ENCODE assay signal across 8 cellular contexts in the genomic region with DNA sequence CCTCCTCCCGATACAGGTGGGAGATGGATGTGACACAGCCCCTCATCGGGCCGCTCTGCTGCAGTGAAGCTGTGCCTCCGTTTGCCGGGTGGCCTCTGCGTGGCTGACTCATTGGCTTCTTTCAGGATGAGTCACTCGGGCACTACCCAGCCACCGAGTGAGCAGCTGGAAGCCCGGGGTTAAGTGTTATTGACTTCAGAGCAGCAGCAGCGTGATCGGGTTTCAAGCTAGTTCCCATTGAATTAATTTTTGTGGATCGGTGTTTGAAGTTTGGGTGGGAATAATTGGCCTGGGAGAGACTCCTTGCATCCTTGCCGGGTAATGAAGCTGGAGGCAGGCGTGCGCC.
DNase-seq lines count a peak whose midpoint lies in the region; ATAC-seq, FAIRE-seq and TF ChIP-seq lines count a peak whose summit lies in the region.
"Had no signal": no experiment of that assay in that cellular context is flagged by ENCODE, and none has a peak within 500 bp of the region (broad histone marks: within the 10 kb centered on the region; RNA-seq: fewer than 3 reads in every experiment).

No MANE protein-coding gene starts in this region.

- H4K20me1 ChIP-seq in osteoblast (ENCODE audit: insufficient read depth, low read length): no peaks in the 10 kb centered on the region

- TF ChIP-seq POLR2A in GM12892 (IDR thresholded peaks at IDR 0.05; ENCODE audit: low read depth, low read length): no peak

- H3K27me3 ChIP-seq in osteoblast (ENCODE audit: insufficient read depth, low read length): no peaks in the 10 kb centered on the region

- no peak overlapping the region for H3K4me3 ChIP-seq in osteoblast (ENCODE audit: insufficient read depth, low read length)

- TF ChIP-seq CTCF in osteoblast (IDR thresholded peaks at IDR 0.05; ENCODE audit: extremely low read depth, low read depth, low read length): no peak

- no peaks in the 10 kb centered on the region for H3K79me2 ChIP-seq in osteoblast (ENCODE audit: insufficient read depth, low read length)

- H3K9me3 ChIP-seq in osteoblast (ENCODE audit: low read depth, low read length): no peaks in the 10 kb centered on the region

- H3K27ac ChIP-seq in osteoblast (ENCODE audit: low read depth, low read length): no peak overlapping the region
- H3K27ac ChIP-seq: HL-60 had no signal

- no peak overlapping the region for H3K4me2 ChIP-seq in osteoblast (ENCODE audit: insufficient read depth, low read length)

- H3K4me1 ChIP-seq in osteoblast (ENCODE audit: insufficient read depth, low read length): no peaks in the 10 kb centered on the region

- no peaks in the 10 kb centered on the region for H3K36me3 ChIP-seq in osteoblast (ENCODE audit: insufficient read depth, low read length)

- no peak overlapping the region for H2AFZ ChIP-seq in osteoblast (ENCODE audit: low read length)

- FAIRE-seq in GM12892 (lab: Jason Lieb, UNC): no peak

- ATAC-seq in GM21381 (IDR thresholded peaks at IDR 0.05; ENCODE audit: unreplicated experiment): peak; percentile 83

- DNase-seq in HT1080 (ENCODE audit: low read depth) (peak; percentile 78), SW480 (ENCODE audit: low spot score) (peak; percentile 87), osteoblast (ENCODE audit: insufficient read length, low spot score, missing footprints) (peak; percentile 89), NOMO-1 treated with dmso at 0.1 percent for 144 hours (lab: John Stamatoyannopoulos, UW; ENCODE audit: unreplicated experiment) (no peak), GM12892 (ENCODE audit: insufficient read length) (no peak)
- DNase-seq in activated CD8-positive, alpha-beta memory T cell treated with anti-CD3 and anti-CD28 coated beads, Interleukin-2, amount 50 U/mL, for 48 hours: no peak

Comparison
In these comparisons a context has a peak if more than half of its experiments do, and no peak if none do; other contexts are left out.
1. DNase-seq: peak in HT1080 (single experiment), SW480 (single experiment) and osteoblast (single experiment); none in NOMO-1 treated with dmso at 0.1 percent for 144 hours (single experiment), activated CD8-positive, alpha-beta memory T cell treated with anti-CD3 and anti-CD28 coated beads, Interleukin-2, amount 50 U/mL, for 48 hours (single experiment) and GM12892 (single experiment).